Comparison of ENCODE assay signal across 9 cellular contexts in genomic region chr4:6855692-6856297, GRCh38. TPM values are rescaled to one million over a fixed set of nuclear protein-coding genes. Genes with fewer than 3 reads are reported as not detected.
A peak's percentile ranks its signal among the peaks of the same experiment; 100 is the strongest.
DNase-seq lines count a peak whose midpoint lies in the region; ATAC-seq lines count a peak whose summit lies in the region.
"Had no signal": no experiment of that assay in that cellular context is flagged by ENCODE, and none has a peak within 500 bp of the region (broad histone marks: within the 10 kb centered on the region; RNA-seq: fewer than 3 reads in every experiment).

No MANE protein-coding gene starts in this region.

- peaks cover 37% of the 10 kb centered on the region for H3K36me3 Mint-ChIP-seq in CD4-positive, CD25-positive, alpha-beta regulatory T cell

- peak overlapping the region; percentile 73 to 89 (median 74) for H3K27ac Mint-ChIP-seq in CD4-positive, CD25-positive, alpha-beta regulatory T cell

- H3K9me3 ChIP-seq in CD4-positive, CD25-positive, alpha-beta regulatory T cell (ENCODE audit: control insufficient read depth in 2 of 2, low read length in 2 of 2), result peaks cover 0 to 9% of the 10 kb centered on the region in 2 experiments

- H3K4me1 ChIP-seq in CD4-positive, CD25-positive, alpha-beta regulatory T cell (ENCODE audit: control insufficient read depth, insufficient read depth, low read length, poor library complexity, severe bottlenecking), result peaks cover 21% of the 10 kb centered on the region

- peak overlapping the region; percentile 59 for H3K4me3 ChIP-seq in CD4-positive, CD25-positive, alpha-beta regulatory T cell (ENCODE audit: low read depth, low read length)
- H3K4me3 ChIP-seq in skeletal muscle cell (ENCODE audit: low read depth, low read length), result no peak overlapping the region
- H3K4me3 ChIP-seq: skin epidermis had no signal

- peak; percentile 28 to 76 (median 58) for DNase-seq in CD4-positive, CD25-positive, alpha-beta regulatory T cell
- DNase-seq in SHP77 (lab: John Stamatoyannopoulos, UW) (peak; percentile 14 to 37), dermis blood vessel endothelial cell (peak; percentile 20), skeletal muscle cell (ENCODE audit: low read depth) (peak; percentile 39), RKO (ENCODE audit: low spot score) (no peak), NCI-H345 treated with DMSO at 0.1 percent for 48 hours (lab: John Stamatoyannopoulos, UW; ENCODE audit: unreplicated experiment) (no peak)

- peak; percentile 82 to 87 for ATAC-seq in CD4-positive, CD25-positive, alpha-beta regulatory T cell (ENCODE audit: low read depth in 2 of 2)
- ATAC-seq in GM18907 (IDR thresholded peaks at IDR 0.05; ENCODE audit: unreplicated experiment) (peak; percentile 90), HG03064 (IDR thresholded peaks at IDR 0.05; ENCODE audit: low read depth, unreplicated experiment) (peak; percentile 90)

- H3K4me1 Mint-ChIP-seq in CD4-positive, CD25-positive, alpha-beta regulatory T cell, result peaks cover 24 to 41% (median 27%) of the 10 kb centered on the region in 4 donors

- no peaks in the 10 kb centered on the region for H3K27me3 Mint-ChIP-seq in CD4-positive, CD25-positive, alpha-beta regulatory T cell

- no peaks in the 10 kb centered on the region for H3K27me3 ChIP-seq in CD4-positive, CD25-positive, alpha-beta regulatory T cell (ENCODE audit: control insufficient read depth, insufficient read depth, low read length)

- H3K9me3 Mint-ChIP-seq in CD4-positive, CD25-positive, alpha-beta regulatory T cell, result peaks cover 0 to 2% (median 0%) of the 10 kb centered on the region in 7 donors

- peaks cover 27% of the 10 kb centered on the region for H3K36me3 ChIP-seq in CD4-positive, CD25-positive, alpha-beta regulatory T cell (ENCODE audit: control insufficient read depth, insufficient read depth, low read length)

- H3K4me3 Mint-ChIP-seq in CD4-positive, CD25-positive, alpha-beta regulatory T cell, result peak overlapping the region in 3 of 4 donors; percentile 2 to 36 (median 24)

- H3K27ac ChIP-seq in CD4-positive, CD25-positive, alpha-beta regulatory T cell (ENCODE audit: insufficient read depth, low read length, poor library complexity, severe bottlenecking), result peak overlapping the region; percentile 71

RNA-seq across cellular contexts. Expression of gene TBC1D14, which starts 53.8 kb away (rescaled TPM):
- total RNA-seq in CD4-positive, CD25-positive, alpha-beta regulatory T cell, result 67.7 TPM
- 10 to 100 TPM; 46.6 to 63.0 (median 52.0) TPM for polyA plus RNA-seq in CD4-positive, CD25-positive, alpha-beta regulatory T cell
- 28.2 and 30.0 TPM in 2 replicates for total RNA-seq in dermis blood vessel endothelial cell

Comparison
In these comparisons a context has a peak if more than half of its experiments do, and no peak if none do; other contexts are left out.
1. DNase-seq: peak in CD4-positive, CD25-positive, alpha-beta regulatory T cell (3 of 3), SHP77 (2 of 2), dermis blood vessel endothelial cell (single experiment) and skeletal muscle cell (single experiment); none in RKO (single experiment) and NCI-H345 treated with DMSO at 0.1 percent for 48 hours (single experiment).
2. Peak in every context shown above with its lines, with median percentiles within 50 percentile points of each other: ATAC-seq.